Comparison of ENCODE assay signal across 8 cellular contexts in genomic region chr17:48037036-48037881, GRCh38. TPM values are rescaled to one million over a fixed set of nuclear protein-coding genes. Genes with fewer than 3 reads are reported as not detected.
DNase-seq lines count a peak whose midpoint lies in the region; ATAC-seq and TF ChIP-seq lines count a peak whose summit lies in the region.

Gene COPZ2, minus strand, starts transcription at chr17:48037797. Its CDS starts 20 bp downstream, at chr17:48037777.

- H4K20me1 ChIP-seq in KMS-11 (ENCODE audit: insufficient read depth) = no peaks in the 10 kb centered on the region

- DNase-seq in ELF-1 (ENCODE audit: low read depth, low spot score) = peak; percentile 28
- peak; percentile 60 for DNase-seq in activated CD8-positive, alpha-beta memory T cell treated with anti-CD3 and anti-CD28 coated beads, Interleukin-2, amount 50 U/mL, for 4 hours
- no peak for DNase-seq in epithelial cell of proximal tubule (ENCODE audit: low read depth)
- DNase-seq in thoracic aorta (ENCODE audit: low spot score) = peak; percentile 32

- H2AFZ ChIP-seq in KMS-11 (ENCODE audit: low read depth) = peak within 1 kb of the TSS; percentile 82

- H3K4me3 ChIP-seq in KMS-11 (IDR thresholded peaks at IDR 0.05; ENCODE audit: insufficient read depth, low read depth, low read length) (no peak within 1 kb of the TSS), epithelial cell of proximal tubule (ENCODE audit: low read depth, low read length) (peak within 1 kb of the TSS; percentile 70), muscle layer of colon (ENCODE audit: low read depth in 1 of 2, low read length in 2 of 2) (peak within 1 kb of the TSS; percentile 68 to 80), thoracic aorta (peak within 1 kb of the TSS; percentile 74)

- H3K79me2 ChIP-seq in KMS-11 (ENCODE audit: insufficient read depth, low read depth) = no peaks in the 10 kb centered on the region

- H3K9me3 ChIP-seq in muscle layer of colon (ENCODE audit: low read length) (no peaks in the 10 kb centered on the region), thoracic aorta (no peaks in the 10 kb centered on the region)

- H3K36me3 ChIP-seq in KMS-11 (ENCODE audit: insufficient read depth) = no peaks in the 10 kb centered on the region
- peaks cover 5% of the 10 kb centered on the region for H3K36me3 ChIP-seq in muscle layer of colon (ENCODE audit: insufficient read depth, low read length)
- H3K36me3 ChIP-seq in thoracic aorta = no peaks in the 10 kb centered on the region

- H3K4me2 ChIP-seq in KMS-11 = peak within 1 kb of the TSS; percentile 76

- peak; percentile 66 for ATAC-seq in thoracic aorta (ENCODE audit: insufficient number of reproducible peaks, low FRiP score, low read depth)
- ATAC-seq in GM19452 (IDR thresholded peaks at IDR 0.05; ENCODE audit: unreplicated experiment) = no peak
- ATAC-seq in HG03196 (IDR thresholded peaks at IDR 0.05; ENCODE audit: unreplicated experiment) = no peak

- peak within 1 kb of the TSS; percentile 37; the same call in 1 of the 2 replicates for H3K9ac ChIP-seq in KMS-11
- H3K9ac ChIP-seq in muscle layer of colon (ENCODE audit: low read length) = peak within 1 kb of the TSS; percentile 39

- peak; percentile 52; the same call in 1 of the 2 replicates for TF ChIP-seq CTCF in KMS-11 (conservative IDR thresholded peaks at IDR 0.05; ENCODE audit: low read depth, low read length)
- TF ChIP-seq CTCF in epithelial cell of proximal tubule (conservative IDR thresholded peaks at IDR 0.05; ENCODE audit: low read depth, low read length) = peak; percentile 74
- peak; percentile 41 for TF ChIP-seq CTCF in thoracic aorta (IDR thresholded peaks at IDR 0.05)

- H3K27me3 ChIP-seq in KMS-11 (ENCODE audit: insufficient read depth, low read depth) (no peaks in the 10 kb centered on the region), muscle layer of colon (ENCODE audit: control insufficient read depth in 1 of 2, insufficient read depth in 2 of 2, low read length in 2 of 2) (no peaks in the 10 kb centered on the region), thoracic aorta (replicated peaks; ENCODE audit: insufficient read depth) (no peaks in the 10 kb centered on the region)

- H3K27ac ChIP-seq in KMS-11 = no peak within 1 kb of the TSS
- peak within 1 kb of the TSS; percentile 82 for H3K27ac ChIP-seq in muscle layer of colon (ENCODE audit: low read depth, low read length)
- H3K27ac ChIP-seq in thoracic aorta = peak within 1 kb of the TSS; percentile 66 to 76

- peaks cover 15% of the 10 kb centered on the region for H3K4me1 ChIP-seq in KMS-11 (ENCODE audit: low read depth, poor library complexity, severe bottlenecking)
- H3K4me1 ChIP-seq in muscle layer of colon (ENCODE audit: insufficient read depth, low read length) = peaks cover 14% of the 10 kb centered on the region
- peaks cover 4 to 16% of the 10 kb centered on the region in 2 donors for H3K4me1 ChIP-seq in thoracic aorta (ENCODE audit: control insufficient read depth in 1 of 2, low read depth in 2 of 2)

RNA-seq across cellular contexts. Expression of gene COPZ2, which starts in this region (rescaled TPM):
- 2.6 and 8.0 TPM in 2 replicates for total RNA-seq in epithelial cell of proximal tubule
- total RNA-seq in thoracic aorta = 10 to 100 TPM; 46.8 to 70.9 TPM
